In the genomic region with DNA sequence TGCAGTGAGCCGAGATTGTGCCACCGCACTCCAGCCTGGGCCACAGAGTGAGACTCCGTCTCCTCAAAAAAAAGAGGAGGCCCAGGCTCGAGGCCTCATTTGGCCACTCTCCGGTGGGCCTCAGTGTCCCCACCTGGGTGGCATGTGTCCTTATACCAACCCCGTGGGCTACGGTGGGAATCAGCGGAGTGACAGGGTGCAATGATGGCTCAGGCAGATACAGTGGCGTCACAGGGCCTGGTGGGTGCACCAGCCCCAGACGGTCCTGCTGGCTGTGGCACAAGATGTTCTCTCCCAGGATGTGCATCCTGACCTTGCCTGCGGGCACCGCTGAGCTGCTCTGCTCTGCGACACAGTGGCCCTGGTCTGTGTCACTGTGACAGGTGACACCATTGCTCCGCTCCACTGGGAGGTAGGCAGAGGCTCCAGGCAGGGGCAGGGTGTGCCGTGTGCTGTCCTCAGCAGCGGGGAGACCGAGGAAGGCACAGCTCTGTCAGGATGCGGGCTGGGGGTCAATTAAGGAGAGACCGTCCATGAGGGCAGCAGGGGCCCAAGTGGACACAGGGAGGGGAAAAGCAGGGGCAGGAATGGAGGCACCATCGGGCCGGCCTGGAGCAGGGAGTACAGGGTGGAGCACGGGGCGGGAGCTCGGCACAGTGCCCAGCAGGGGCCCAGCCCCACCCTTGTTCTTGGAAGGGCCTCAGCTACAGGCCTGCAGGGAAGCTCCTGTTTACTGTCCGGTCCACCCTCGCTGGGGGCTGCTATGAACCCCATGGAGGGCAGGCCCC, we compare ENCODE assay signal across 17 cellular contexts. TPM values are rescaled to one million over a fixed set of nuclear protein-coding genes. Genes with fewer than 3 reads are reported as not detected.
DNase-seq lines count a peak whose midpoint lies in the region; ATAC-seq, FAIRE-seq and TF ChIP-seq lines count a peak whose summit lies in the region.
"Had no signal": no experiment of that assay in that cellular context is flagged by ENCODE, and none has a peak within 500 bp of the region (broad histone marks: within the 10 kb centered on the region; RNA-seq: fewer than 3 reads in every experiment).

No MANE protein-coding gene starts in this region.

- TF ChIP-seq EP300 in K562 (IDR thresholded peaks at IDR 0.05; ENCODE audit: low read length): no peak

- no peak overlapping the region for H3K14ac ChIP-seq in IMR-90 (replicated peaks; ENCODE audit: low read depth, low read length)

- no peak overlapping the region for H2BK120ac ChIP-seq in IMR-90 (ENCODE audit: low read depth, low read length)

- H2BK15ac ChIP-seq in IMR-90 (ENCODE audit: low read depth, low read length): no peak overlapping the region

- H2AK9ac ChIP-seq in IMR-90 (replicated peaks; ENCODE audit: low read depth, low read length, poor library complexity): no peak overlapping the region

- H2AK5ac ChIP-seq in IMR-90 (ENCODE audit: low read depth, low read length): no peak overlapping the region

- POLR2A ChIA-PET in IMR-90 (lab: Charles Lee; ENCODE audit: unreplicated experiment) (no interaction called here), K562 (lab: Yijun Ruan, JAX) (interaction anchor here (0.8 to 1.1 kb wide), 2 partner anchors 9 to 10 kb away, joined by 3 read pairs; no protein-coding TSS in a partner anchor)

- TF ChIP-seq RAD21 in IMR-90 (IDR thresholded peaks at IDR 0.05; ENCODE audit: low read length) (no peak), K562 (CRISPR knock-in tag; conservative IDR thresholded peaks at IDR 0.05 in 1 of 2, IDR thresholded peaks at IDR 0.05 in 1 of 2) (no peak)

- CTCF ChIA-PET in IMR-90 (lab: Yijun Ruan, JAX) (interaction anchor here (0.6 kb wide), 2 partner anchors 51 to 338 kb away, joined by 3 read pairs; no protein-coding TSS in a partner anchor), K562 (lab: Yijun Ruan, JAX; ENCODE audit: low intra/inter-chr PET ratio) (no interaction called here)

- H4K5ac ChIP-seq in IMR-90 (ENCODE audit: low read depth, low read length): no peak overlapping the region

- no peak overlapping the region for H3K4me2 ChIP-seq in IMR-90 (ENCODE audit: low read depth, low read length)
- peak overlapping the region; percentile 7; the same call in 1 of the 2 replicates for H3K4me2 ChIP-seq in K562 (ENCODE audit: insufficient read depth, low read length)
- no peak overlapping the region for H3K4me2 ChIP-seq in parathyroid adenoma (ENCODE audit: low read length)
- H3K4me2 ChIP-seq: BLaER1, GM23338 had no signal

- H3K56ac ChIP-seq in IMR-90 (ENCODE audit: extremely low read depth, insufficient read depth, low read length): no peak overlapping the region

- no TSS peak for BruUV-seq in IMR-90 (replicated peaks; lab: Mats Ljungman, UMichigan)
- BruUV-seq in K562 (replicated peaks; lab: Mats Ljungman, UMichigan): no TSS peak

- H2AFZ ChIP-seq in IMR-90 (replicated peaks; ENCODE audit: low read length, poor library complexity) (peak overlapping the region; percentile 11), K562 (ENCODE audit: low read depth, low read length) (peak overlapping the region; percentile 58; the same call in 1 of the 2 replicates), parathyroid adenoma (peak overlapping the region; percentile 20)
- H2AFZ ChIP-seq: GM23338 had no signal

- 71% methylated on average over 22 of the region's 26 CpGs; no CpG with 5 or more reads in 1 of the 2 experiments for WGBS in IMR-90 (ENCODE audit: extremely low coverage in 2 of 2, insufficient read length in 1 of 2), 2 experiments
- WGBS in K562 (ENCODE audit: insufficient coverage, low coverage, missing lambda C conversion rate): 9% methylated on average over 25 of the region's 26 CpGs

- H3K9me1 ChIP-seq in IMR-90 (ENCODE audit: insufficient read depth, low read length) (no peaks in the 10 kb centered on the region), K562 (ENCODE audit: control insufficient read depth, insufficient read depth, low read length) (no peaks in the 10 kb centered on the region)

- H3K79me1 ChIP-seq in IMR-90 (ENCODE audit: low read depth in 1 of 2, low read length in 2 of 2): no peaks in the 10 kb centered on the region

- H4K91ac ChIP-seq in IMR-90 (ENCODE audit: insufficient read depth, low read depth, low read length): no peak overlapping the region

- no peak overlapping the region for H3K18ac ChIP-seq in IMR-90 (ENCODE audit: low read depth, low read length)

- no peak overlapping the region for H4K8ac ChIP-seq in IMR-90 (ENCODE audit: low read depth in 2 of 2, low read length in 2 of 2)

- H3K79me2 ChIP-seq in K562 (ENCODE audit: control insufficient read depth, insufficient read depth, low read length) (no peaks in the 10 kb centered on the region), parathyroid adenoma (no peaks in the 10 kb centered on the region)

- dilution Hi-C loops in IMR-90 (cut with HindIII; ENCODE audit: low sequenced_read_pairs, unreplicated experiment): no loop called here

- TF ChIP-seq POLR2A in IMR-90 (IDR thresholded peaks at IDR 0.05; ENCODE audit: low read depth, low read length): no peak
- TF ChIP-seq POLR2A in K562 (conservative IDR thresholded peaks at IDR 0.05): no peak

- no peak overlapping the region for H3K23ac ChIP-seq in IMR-90 (ENCODE audit: low read depth, low read length)

- no peak overlapping the region for H2BK20ac ChIP-seq in IMR-90 (ENCODE audit: low read depth, low read length)

- TF ChIP-seq CTCF in BE2C (IDR thresholded peaks at IDR 0.05; ENCODE audit: low read depth, low read length): no peak
- TF ChIP-seq CTCF in IMR-90 (conservative IDR thresholded peaks at IDR 0.05; ENCODE audit: low read depth, low read length): no peak
- no peak for TF ChIP-seq CTCF in K562 (IDR thresholded peaks at IDR 0.05 in 2 of 3, conservative IDR thresholded peaks at IDR 0.05 in 1 of 3; ENCODE audit: insufficient read depth in 2 of 3, low read depth in 1 of 3, low read length in 3 of 3)
- no peak for TF ChIP-seq CTCF in parathyroid adenoma (IDR thresholded peaks at IDR 0.05)

- H3K4me1 ChIP-seq in BE2C (peaks cover 51% of the 10 kb centered on the region), IMR-90 (ENCODE audit: control insufficient read depth, insufficient read depth, low read length) (no peaks in the 10 kb centered on the region), K562 (replicated peaks in 1 of 2; ENCODE audit: control insufficient read depth in 2 of 2, insufficient read depth in 2 of 2, low read length in 2 of 2) (peaks cover 2 to 68% of the 10 kb centered on the region in 2 experiments; a peak in 3 of 5 replicates), parathyroid adenoma (peaks cover 7% of the 10 kb centered on the region)

- no peak overlapping the region for H2BK5ac ChIP-seq in IMR-90 (ENCODE audit: low read depth, low read length, poor library complexity, severe bottlenecking)

- H4K20me1 ChIP-seq in IMR-90 (ENCODE audit: insufficient read depth, low read length) (no peaks in the 10 kb centered on the region), K562 (replicated peaks; ENCODE audit: control insufficient read depth, insufficient read depth, low read length) (peaks cover 9% of the 10 kb centered on the region)

- H3K36me3 ChIP-seq in BE2C: no peaks in the 10 kb centered on the region
- no peaks in the 10 kb centered on the region for H3K36me3 ChIP-seq in IMR-90 (ENCODE audit: control insufficient read depth, insufficient read depth, low read length)
- H3K36me3 ChIP-seq in K562 (ENCODE audit: control insufficient read depth, insufficient read depth, low read length): no peaks in the 10 kb centered on the region
- no peaks in the 10 kb centered on the region for H3K36me3 ChIP-seq in parathyroid adenoma (ENCODE audit: control insufficient read depth, insufficient read depth, low read length)
- H3K36me3 ChIP-seq: BLaER1 had no signal

- in situ Hi-C loops in IMR-90 (cut with MboI; ENCODE audit: low sequenced_read_pairs) (loop anchor here (25.0 kb wide), 1 partner anchor 694 kb away; a partner anchor contains a TSS), K562 (cut with MboI) (no loop called here)

- no peaks in the 10 kb centered on the region for H3K9me3 ChIP-seq in BE2C
- H3K9me3 ChIP-seq in IMR-90 (ENCODE audit: control insufficient read depth, insufficient read depth, low read length): no peaks in the 10 kb centered on the region
- H3K9me3 ChIP-seq in K562 (replicated peaks; ENCODE audit: control insufficient read depth, insufficient read depth, low read depth, low read length): no peaks in the 10 kb centered on the region
- no peaks in the 10 kb centered on the region for H3K9me3 ChIP-seq in parathyroid adenoma (ENCODE audit: control insufficient read depth, low read length)
- H3K9me3 ChIP-seq: BLaER1 had no signal

- ATAC-seq in IMR-90 (ENCODE audit: low read depth) (no peak), K562 (peak; percentile 67), HG03095 (IDR thresholded peaks at IDR 0.05; ENCODE audit: unreplicated experiment) (no peak)
- ATAC-seq: GM23338 had no signal

- no peak overlapping the region for H3K27ac ChIP-seq in IMR-90 (ENCODE audit: insufficient read depth, low read length)
- no peak overlapping the region for H3K27ac ChIP-seq in K562 (ENCODE audit: extremely low read depth, low read depth, low read length)
- H3K27ac ChIP-seq in parathyroid adenoma: peak overlapping the region; percentile 60
- H3K27ac ChIP-seq: BLaER1 had no signal

- no peak for FAIRE-seq in K562 (lab: Jason Lieb, UNC)

- H3K9ac ChIP-seq in IMR-90 (ENCODE audit: low read depth, low read length): no peak overlapping the region
- H3K9ac ChIP-seq in K562 (ENCODE audit: insufficient read depth in 1 of 2, low read depth in 2 of 2, low read length in 2 of 2): peak overlapping the region in 1 of 2 experiments; percentile 83; a peak in 2 of 4 replicates
- no peak overlapping the region for H3K9ac ChIP-seq in parathyroid adenoma
- H3K9ac ChIP-seq: BLaER1 had no signal

- H3K27me3 ChIP-seq in BE2C (no peaks in the 10 kb centered on the region), IMR-90 (ENCODE audit: control insufficient read depth, insufficient read depth, low read length) (peaks cover 34% of the 10 kb centered on the region), K562 (ENCODE audit: control insufficient read depth in 2 of 2, insufficient read depth in 2 of 2, low read length in 2 of 2) (peaks cover 11 to 42% of the 10 kb centered on the region in 2 experiments; a peak in 4 of 5 replicates), parathyroid adenoma (ENCODE audit: control insufficient read depth, insufficient read depth, low read length) (no peaks in the 10 kb centered on the region)

- H3K4me3 ChIP-seq in BE2C (ENCODE audit: low read depth, low read length): peak overlapping the region; percentile 16; the same call in 1 of the 2 replicates
- H3K4me3 ChIP-seq in IMR-90 (ENCODE audit: insufficient read depth, low read depth, low read length): no peak overlapping the region
- no peak overlapping the region for H3K4me3 ChIP-seq in K562
- no peak overlapping the region for H3K4me3 ChIP-seq in parathyroid adenoma (ENCODE audit: low read depth, low read length)
- H3K4me3 ChIP-seq: BLaER1, GM23338 had no signal

- no peak overlapping the region for H3K4ac ChIP-seq in IMR-90 (ENCODE audit: low read depth, low read length)

- intact Hi-C loops in IMR-90 (cut with micrococcal nuclease): loop anchor here (10.0 kb wide), 1 partner anchor 702 kb away; no protein-coding TSS in a partner anchor
- intact Hi-C loops in K562 (cut with micrococcal nuclease): loop anchor here (10.0 kb wide), 1 partner anchor 342 kb away; no protein-coding TSS in a partner anchor

- peak; percentile 94 for DNase-seq in BE2C
- DNase-seq in IMR-90: no peak
- peak; percentile 47 to 72 (median 58) for DNase-seq in K562 (ENCODE audit: extremely low read depth in 1 of 4, low spot score in 3 of 4)
- DNase-seq in anterior cingulate cortex (lab: John Stamatoyannopoulos, UW): no peak
- no peak for DNase-seq in activated CD8-positive, alpha-beta memory T cell treated with anti-CD3 and anti-CD28 coated beads, Interleukin-2, amount 50 U/mL, for 48 hours
- DNase-seq: CD8-positive, alpha-beta memory T cell; GF-D8; NCI-H1436 treated with DMSO at 0.1 percent for 48 hours; NCI-H2081; NCI-H524 treated with DMSO at 0.1 percent for 48 hours; NK-92 treated with Interleukin-12 subunit alpha and Interleukin-12 subunit beta, amount 100 ng/mL, for 24 hours had no signal

RNA-seq across cellular contexts. Expression of a gene that starts 21.7 kb away (rescaled TPM):
- 141 TPM for polyA plus RNA-seq in BE2C (2012; ENCODE audit: insufficient read depth, insufficient read length, low read depth)
- total RNA-seq in IMR-90 (2012; rRNA removed) (not detected in 2 replicates), K562 (2014; rRNA removed) (not detected in 2 replicates), K562 (2014; rRNA removed; fragmentation: Illumina TruSeq; extraction: Trizol) (not detected in 2 replicates), K562 (2015; rRNA removed; fragmentation: Illumina TruSeq; extraction: Trizol) (not detected in 2 replicates), K562 (2021) (not detected in 2 replicates)
- polyA plus RNA-seq in IMR-90 (2012; rRNA removed) (0.06 and 0.10 TPM in 2 replicates), K562 (2011; rRNA removed) (not detected in 2 replicates), K562 (2014; fragmentation: Illumina TruSeq; extraction: Trizol) (not detected in 2 replicates), K562 (2014; fragmentation: Nextera tagmentation; extraction: Ambion mirVana) (not detected), K562 (2014; rRNA removed) (not detected in 2 replicates)
- polyA plus RNA-seq in IMR-90 (2012; cell fraction: cytosol; rRNA removed): 0.03 TPM in 1 of 2 replicates, not detected in the other
- 0.08 TPM in 1 of 2 replicates, not detected in the other for polyA plus RNA-seq in IMR-90 (2012; cell fraction: nucleus; rRNA removed; ENCODE audit: low replicate concordance)
- not detected in 2 replicates for total RNA-seq in K562 (2011; cell fraction: chromatin; rRNA removed; ENCODE audit: low replicate concordance)
- total RNA-seq in K562 (2011; cell fraction: nucleolus; rRNA removed): not detected in 2 replicates
- total RNA-seq in K562 (2011; cell fraction: nucleoplasm; rRNA removed): not detected in 2 replicates
- polyA plus RNA-seq in K562 (2011; cell fraction: cytosol; rRNA removed): 0.06 TPM in 1 of 2 replicates, not detected in the other
- not detected in 2 replicates for polyA plus RNA-seq in K562 (2011; cell fraction: nucleus; rRNA removed)
- not detected in 2 replicates for polyA plus RNA-seq in K562 (2012)
- not detected in 2 replicates for polyA minus RNA-seq in K562 (2011; rRNA and poly(A)+ RNA removed)
- polyA minus RNA-seq in K562 (2011; cell fraction: cytosol; rRNA and poly(A)+ RNA removed): not detected in 2 replicates
- polyA minus RNA-seq in K562 (2011; cell fraction: nucleus; rRNA and poly(A)+ RNA removed): not detected in 2 replicates
- total RNA-seq: CD8-positive, alpha-beta memory T cell; GM23338; LHCN-M2 had no signal
- polyA plus RNA-seq: AG04450; CD8-positive, alpha-beta memory T cell had no signal

RNA-seq across cellular contexts. Expression of a gene that starts 32.3 kb away (rescaled TPM):
- not detected for polyA plus RNA-seq in BE2C (2012; ENCODE audit: insufficient read depth, insufficient read length, low read depth)
- not detected in 2 replicates for total RNA-seq in IMR-90 (2012; rRNA removed)
- polyA plus RNA-seq in IMR-90 (2012; rRNA removed): not detected in 2 replicates
- not detected in 2 replicates for polyA plus RNA-seq in IMR-90 (2012; cell fraction: cytosol; rRNA removed)
- not detected in 2 replicates for polyA plus RNA-seq in IMR-90 (2012; cell fraction: nucleus; rRNA removed; ENCODE audit: low replicate concordance)
- not detected in 2 replicates for total RNA-seq in K562 (2011; cell fraction: chromatin; rRNA removed; ENCODE audit: low replicate concordance)
- total RNA-seq in K562 (2011; cell fraction: nucleolus; rRNA removed): not detected in 2 replicates
- total RNA-seq in K562 (2011; cell fraction: nucleoplasm; rRNA removed): not detected in 2 replicates
- not detected in 2 replicates for total RNA-seq in K562 (2014; rRNA removed)
- not detected in 2 replicates for total RNA-seq in K562 (2014; rRNA removed; fragmentation: Illumina TruSeq; extraction: Trizol)
- total RNA-seq in K562 (2015; rRNA removed; fragmentation: Illumina TruSeq; extraction: Trizol): not detected in 2 replicates
- not detected in 2 replicates for total RNA-seq in K562 (2021)
- polyA plus RNA-seq in K562 (2011; rRNA removed): not detected in 2 replicates
- not detected in 2 replicates for polyA plus RNA-seq in K562 (2011; cell fraction: cytosol; rRNA removed)
- polyA plus RNA-seq in K562 (2011; cell fraction: nucleus; rRNA removed): not detected in 2 replicates
- polyA plus RNA-seq in K562 (2012): not detected in 2 replicates
- polyA plus RNA-seq in K562 (2014; fragmentation: Illumina TruSeq; extraction: Trizol): not detected in 2 replicates
- polyA plus RNA-seq in K562 (2014; fragmentation: Nextera tagmentation; extraction: Ambion mirVana): not detected
- polyA plus RNA-seq in K562 (2014; rRNA removed): not detected in 2 replicates
- not detected in 2 replicates for polyA minus RNA-seq in K562 (2011; rRNA and poly(A)+ RNA removed)
- polyA minus RNA-seq in K562 (2011; cell fraction: cytosol; rRNA and poly(A)+ RNA removed): not detected in 2 replicates
- polyA minus RNA-seq in K562 (2011; cell fraction: nucleus; rRNA and poly(A)+ RNA removed): not detected in 2 replicates
- total RNA-seq: CD8-positive, alpha-beta memory T cell; GM23338; LHCN-M2 had no signal
- polyA plus RNA-seq: AG04450; CD8-positive, alpha-beta memory T cell; GM23338 had no signal

RNA-seq across cellular contexts. Expression of a gene that starts 54.1 kb away (rescaled TPM):
- polyA plus RNA-seq in BE2C (2012; ENCODE audit: insufficient read depth, insufficient read length, low read depth): 468 TPM
- total RNA-seq in IMR-90 (2012; rRNA removed) (2.3 and 5.0 TPM in 2 replicates), K562 (2014; rRNA removed) (not detected in 2 replicates), K562 (2014; rRNA removed; fragmentation: Illumina TruSeq; extraction: Trizol) (not detected in 2 replicates), K562 (2015; rRNA removed; fragmentation: Illumina TruSeq; extraction: Trizol) (not detected in 2 replicates), K562 (2021) (0.16 and 0.67 TPM in 2 replicates)
- polyA plus RNA-seq in IMR-90 (2012; rRNA removed) (17.5 and 21.8 TPM in 2 replicates), K562 (2011; rRNA removed) (not detected in 2 replicates), K562 (2014; fragmentation: Illumina TruSeq; extraction: Trizol) (not detected in 2 replicates), K562 (2014; fragmentation: Nextera tagmentation; extraction: Ambion mirVana) (not detected), K562 (2014; rRNA removed) (0.03 TPM in 1 of 2 replicates, not detected in the other)
- polyA plus RNA-seq in IMR-90 (2012; cell fraction: cytosol; rRNA removed): 20.6 and 23.2 TPM in 2 replicates
- 4.8 and 6.4 TPM in 2 replicates for polyA plus RNA-seq in IMR-90 (2012; cell fraction: nucleus; rRNA removed; ENCODE audit: low replicate concordance)
- total RNA-seq in K562 (2011; cell fraction: chromatin; rRNA removed; ENCODE audit: low replicate concordance): not detected in 2 replicates
- not detected in 2 replicates for total RNA-seq in K562 (2011; cell fraction: nucleolus; rRNA removed)
- total RNA-seq in K562 (2011; cell fraction: nucleoplasm; rRNA removed): not detected in 2 replicates
- 0.01 TPM in 1 of 2 replicates, not detected in the other for polyA plus RNA-seq in K562 (2011; cell fraction: cytosol; rRNA removed)
- polyA plus RNA-seq in K562 (2011; cell fraction: nucleus; rRNA removed): 0.03 TPM in 1 of 2 replicates, not detected in the other
- polyA plus RNA-seq in K562 (2012): 0.03 and 0.04 TPM in 2 replicates
- polyA minus RNA-seq in K562 (2011; rRNA and poly(A)+ RNA removed): 0.07 and 0.18 TPM in 2 replicates
- polyA minus RNA-seq in K562 (2011; cell fraction: cytosol; rRNA and poly(A)+ RNA removed): 5.3 TPM in 1 of 2 replicates, not detected in the other
- polyA minus RNA-seq in K562 (2011; cell fraction: nucleus; rRNA and poly(A)+ RNA removed): not detected in 2 replicates
- polyA plus RNA-seq: CD8-positive, alpha-beta memory T cell had no signal

Comparison
In these comparisons a context has a peak if more than half of its experiments do, and no peak if none do; other contexts are left out.
1. DNase-seq: peak in BE2C (single experiment) and K562 (4 of 4); none in IMR-90 (single experiment), anterior cingulate cortex (0 of 58) and activated CD8-positive, alpha-beta memory T cell treated with anti-CD3 and anti-CD28 coated beads, Interleukin-2, amount 50 U/mL, for 48 hours (single experiment).
2. Peak in every context shown above with its lines, with median percentiles within 50 percentile points of each other: H2AFZ ChIP-seq.